In the genomic region with DNA sequence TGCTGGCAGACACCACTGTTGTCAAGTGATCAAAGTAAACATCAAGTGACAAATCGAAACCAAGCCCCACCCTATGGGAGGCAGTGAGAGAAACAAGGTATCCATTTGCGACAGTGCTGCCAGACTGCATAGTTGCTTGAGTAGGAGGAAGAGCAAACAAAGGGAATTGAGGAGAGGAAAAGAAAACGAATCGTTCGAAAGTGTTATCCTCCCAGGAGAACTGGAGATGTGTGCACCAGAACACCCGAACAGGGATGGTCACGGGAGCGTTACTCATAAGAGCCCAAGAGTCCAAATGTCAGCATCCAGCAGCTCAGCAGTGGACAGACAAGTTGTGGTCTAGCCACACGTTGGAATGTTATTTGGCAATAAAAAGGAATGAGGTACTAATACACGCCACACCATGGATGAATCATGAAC, we compare ENCODE assay signal across 11 cellular contexts. TPM values are rescaled to one million over a fixed set of nuclear protein-coding genes. Genes with fewer than 3 reads are reported as not detected.
DNase-seq lines count a peak whose midpoint lies in the region; ATAC-seq and TF ChIP-seq lines count a peak whose summit lies in the region.
"Had no signal": no experiment of that assay in that cellular context is flagged by ENCODE, and none has a peak within 500 bp of the region (broad histone marks: within the 10 kb centered on the region; RNA-seq: fewer than 3 reads in every experiment).

No MANE protein-coding gene starts in this region.

- no peaks in the 10 kb centered on the region for H3K4me1 ChIP-seq in suprapubic skin

- H3K36me3 ChIP-seq in suprapubic skin, result no peaks in the 10 kb centered on the region

- TF ChIP-seq POLR2A in suprapubic skin (IDR thresholded peaks at IDR 0.05), result no peak

- WGBS in suprapubic skin, result 51% methylated on average over 10 of the region's 10 CpGs

- H3K27ac ChIP-seq in suprapubic skin, result peak overlapping the region; percentile 47

- H3K9me3 ChIP-seq in suprapubic skin, result no peaks in the 10 kb centered on the region

- peaks cover 15% of the 10 kb centered on the region for H3K27me3 ChIP-seq in suprapubic skin

- TF ChIP-seq CTCF in suprapubic skin (IDR thresholded peaks at IDR 0.05), result no peak

- ATAC-seq in esophagus mucosa (peak; percentile 79), HG03139 (IDR thresholded peaks at IDR 0.05; ENCODE audit: unreplicated experiment) (no peak), HG02973 (IDR thresholded peaks at IDR 0.05; ENCODE audit: unreplicated experiment) (no peak)
- ATAC-seq: stimulated activated naive B cell treated with anti-CD40 and anti-IgM and Interleukin-4, amounts not matched to agents 10 μg/mL and 1 μg/mL and 100 μg/mL, for 72 hours had no signal

- peak; percentile 95 for DNase-seq in GM04503 (ENCODE audit: low read depth)
- peak; percentile 41 for DNase-seq in NCI-H2196 treated with DMSO at 0.1 percent for 48 hours (lab: John Stamatoyannopoulos, UW; ENCODE audit: unreplicated experiment)
- DNase-seq in suprapubic skin (ENCODE audit: low spot score in 2 of 2), result no peak
- no peak for DNase-seq in NCI-H524 treated with DMSO at 0.1 percent for 48 hours (lab: John Stamatoyannopoulos, UW)
- DNase-seq: cerebellar nuclear complex; hippocampal formation; Karpas-422; stimulated activated naive B cell treated with anti-CD40 and anti-IgM and Interleukin-4, amounts not matched to agents 10 μg/mL and 1 μg/mL and 100 μg/mL, for 72 hours had no signal

- TF ChIP-seq EP300 in suprapubic skin (IDR thresholded peaks at IDR 0.05), result no peak

- H3K4me3 ChIP-seq in suprapubic skin, result no peak overlapping the region

RNA-seq across cellular contexts. Expression of a gene that starts 58.4 kb away (rescaled TPM):
- total RNA-seq in esophagus mucosa (67.8 TPM), suprapubic skin (10 to 100 TPM; 44.2 to 74.0 (median 64.0) TPM)

Comparison
In these comparisons a context has a peak if more than half of its experiments do, and no peak if none do; other contexts are left out.
1. DNase-seq: peak in GM04503 (single experiment) and NCI-H2196 treated with DMSO at 0.1 percent for 48 hours (single experiment); none in suprapubic skin (0 of 2) and NCI-H524 treated with DMSO at 0.1 percent for 48 hours (single experiment).